ENCODE assay signal across 11 cellular contexts in the genomic region with DNA sequence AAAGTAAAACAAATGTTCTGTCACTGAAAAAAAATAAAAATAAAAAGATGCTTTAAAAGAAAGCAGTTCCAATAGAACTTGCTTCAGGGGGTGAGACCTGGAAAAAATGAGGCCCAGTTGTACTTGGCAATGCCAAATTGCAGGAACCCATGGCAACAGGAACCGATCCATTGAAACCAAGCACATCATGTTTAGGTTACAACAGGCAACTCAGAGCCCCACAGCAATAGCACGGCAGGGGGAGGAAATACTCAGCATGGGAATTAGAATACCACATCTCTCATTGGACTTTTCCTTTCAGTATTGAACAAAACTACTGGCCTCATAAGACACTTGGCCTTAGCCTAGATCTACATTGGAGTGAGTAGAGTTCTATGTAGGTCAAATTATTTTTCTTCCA.
DNase-seq lines count a peak whose midpoint lies in the region; ATAC-seq and TF ChIP-seq lines count a peak whose summit lies in the region.
"Had no signal": no experiment of that assay in that cellular context is flagged by ENCODE, and none has a peak within 500 bp of the region (broad histone marks: within the 10 kb centered on the region; RNA-seq: fewer than 3 reads in every experiment).

No MANE protein-coding gene starts in this region.

- H3K9me2 ChIP-seq in GM23248 (ENCODE audit: insufficient read depth): no peaks in the 10 kb centered on the region
- 0 out of 2 replicates have a peak, but pooled peaks cover 5% of the 10 kb centered on the region for H3K9me2 ChIP-seq in PC-9 (ENCODE audit: insufficient read depth)

- H3K27ac ChIP-seq in GM23248 (no peak overlapping the region), PC-9 (peak overlapping the region; percentile 49), sigmoid colon (no peak overlapping the region), coronary artery (no peak overlapping the region)
- H3K27ac ChIP-seq: lower lobe of right lung had no signal

- H3K4me2 ChIP-seq in GM23248 (ENCODE audit: unreplicated experiment) (no peak overlapping the region), PC-9 (peak overlapping the region; percentile 38)

- ATAC-seq in left cardiac atrium: no peak
- ATAC-seq: lower lobe of right lung had no signal

- H3K36me3 ChIP-seq in GM23248 (ENCODE audit: low read depth) (no peaks in the 10 kb centered on the region), PC-9 (ENCODE audit: low read depth) (no peaks in the 10 kb centered on the region), sigmoid colon (no peaks in the 10 kb centered on the region)
- H3K36me3 ChIP-seq: lower lobe of right lung had no signal

- 15 to 17% methylated on average over 2 of the region's 2 CpGs for WGBS in GM23248 (ENCODE audit: low coverage in 1 of 2, low lambda C conversion rate in 2 of 2, missing lambda C conversion rate in 2 of 2), 2 experiments
- 66 to 73% methylated on average over 2 of the region's 2 CpGs for WGBS in sigmoid colon, 2 donors

- no peak for TF ChIP-seq POLR2A in sigmoid colon (IDR thresholded peaks at IDR 0.05)

- no TSS peak for BruUV-seq in PC-9 (replicated peaks; lab: Mats Ljungman, UMichigan)

- H3K27me3 ChIP-seq in GM23248 (replicated peaks; ENCODE audit: insufficient read depth): no peaks in the 10 kb centered on the region
- H3K27me3 ChIP-seq in PC-9 (ENCODE audit: insufficient read depth, low read depth): no peaks in the 10 kb centered on the region
- no peaks in the 10 kb centered on the region for H3K27me3 ChIP-seq in sigmoid colon

- POLR2A ChIA-PET in PC-9 (lab: Charles Lee; ENCODE audit: unreplicated experiment): interaction anchor here (0.6 kb wide), 1 partner anchor 826 kb away, joined by 4 read pairs; no protein-coding TSS in a partner anchor

- H2AFZ ChIP-seq in GM23248: no peak overlapping the region
- peak overlapping the region; percentile 14; the same call in 1 of the 2 replicates for H2AFZ ChIP-seq in PC-9

- H3F3A ChIP-seq in GM23248 (ENCODE audit: insufficient read depth): no peaks in the 10 kb centered on the region
- peaks cover 18% of the 10 kb centered on the region; the same call in 1 of the 2 replicates for H3F3A ChIP-seq in PC-9 (ENCODE audit: insufficient read depth, low read depth)

- intact Hi-C loops in PC-9 (cut with micrococcal nuclease; ENCODE audit: unreplicated experiment): no loop called here
- intact Hi-C loops in sigmoid colon (cut with DNase I): no loop called here
- intact Hi-C loops in left cardiac atrium (cut with DNase I): no loop called here

- H3K4me1 ChIP-seq in GM23248 (ENCODE audit: insufficient read depth) (no peaks in the 10 kb centered on the region; the same call in 1 of the 2 replicates), PC-9 (replicated peaks; ENCODE audit: insufficient read depth) (peaks cover 26% of the 10 kb centered on the region), sigmoid colon (peaks cover 0 to 11% (median 9%) of the 10 kb centered on the region in 4 donors)

- no peaks in the 10 kb centered on the region for H3K9me3 ChIP-seq in GM23248 (ENCODE audit: low read depth)
- peaks cover 4% of the 10 kb centered on the region for H3K9me3 ChIP-seq in PC-9 (ENCODE audit: insufficient read depth, low read depth)
- H3K9me3 ChIP-seq in sigmoid colon: no peaks in the 10 kb centered on the region
- H3K9me3 ChIP-seq: lower lobe of right lung had no signal

- no peak for TF ChIP-seq EP300 in sigmoid colon (IDR thresholded peaks at IDR 0.05)

- CTCF ChIA-PET in PC-9 (lab: Charles Lee): no interaction called here

- in situ Hi-C loops in GM23248 (cut with MboI): no loop called here

- H4K20me1 ChIP-seq in GM23248 (ENCODE audit: insufficient read depth) (no peaks in the 10 kb centered on the region), PC-9 (ENCODE audit: insufficient read depth) (no peaks in the 10 kb centered on the region)

- H3K79me2 ChIP-seq in GM23248 (ENCODE audit: insufficient read depth): no peaks in the 10 kb centered on the region
- no peaks in the 10 kb centered on the region for H3K79me2 ChIP-seq in PC-9 (ENCODE audit: low read depth)

- TF ChIP-seq CTCF in PC-9 (conservative IDR thresholded peaks at IDR 0.05): no peak
- TF ChIP-seq CTCF in sigmoid colon (IDR thresholded peaks at IDR 0.05): no peak
- TF ChIP-seq CTCF in coronary artery (IDR thresholded peaks at IDR 0.05): no peak

- DNase-seq in GM23248 (peak; percentile 2), PC-9 (no peak), fibroblast of gingiva (ENCODE audit: low read depth) (peak; percentile 68), NCI-H146 treated with DMSO at 0.1 percent for 48 hours (lab: John Stamatoyannopoulos, UW; ENCODE audit: unreplicated experiment) (no peak), sigmoid colon (no peak), coronary artery (ENCODE audit: low spot score) (no peak), left cardiac atrium (no peak)
- DNase-seq: DMS79 treated with DMSO at 0.1 percent for 48 hours; lower lobe of right lung; NCI-H1105; NK-92 treated with Interleukin-12 subunit alpha and Interleukin-12 subunit beta, amount 100 ng/mL, for 24 hours had no signal

- H3K4me3 ChIP-seq in GM23248: no peak overlapping the region
- H3K4me3 ChIP-seq in PC-9: no peak overlapping the region
- H3K4me3 ChIP-seq in sigmoid colon: no peak overlapping the region
- no peak overlapping the region for H3K4me3 ChIP-seq in coronary artery
- H3K4me3 ChIP-seq: lower lobe of right lung had no signal

- H3K9ac ChIP-seq in GM23248: no peak overlapping the region

Comparison
In these comparisons a context has a peak if more than half of its experiments do, and no peak if none do; other contexts are left out.
1. DNase-seq: peak in GM23248 (single experiment) and fibroblast of gingiva (single experiment); none in PC-9 (0 of 2), NCI-H146 treated with DMSO at 0.1 percent for 48 hours (single experiment), sigmoid colon (single experiment), coronary artery (single experiment) and left cardiac atrium (single experiment).